1 cellular context compared by ENCODE assay signal in genomic region chr1:17849216-17849615, GRCh38.
TF ChIP-seq lines count a peak whose summit lies in the region.

No MANE protein-coding gene starts in this region.

TF ChIP-seq in HepG2, 621 proteins besides CTCF, POLR2A, EP300 and RAD21:
- TF ChIP-seq PRDM4 (CRISPR knock-in tag; IDR thresholded peaks at IDR 0.05; ENCODE audit: borderline replicate concordance) (no peak), RORA (CRISPR knock-in tag; IDR thresholded peaks at IDR 0.05) (no peak), RFX3 (CRISPR knock-in tag; IDR thresholded peaks at IDR 0.05) (no peak), JARID2 (CRISPR knock-in tag; IDR thresholded peaks at IDR 0.05; ENCODE audit: insufficient replicate concordance) (no peak), STAG1 (CRISPR knock-in tag; IDR thresholded peaks at IDR 0.05) (peak; percentile 56), TCF7 (IDR thresholded peaks at IDR 0.05; ENCODE audit: low read depth) (no peak)
TF ChIP-seq in HepG2: peak in this region for 1.
